8 cellular contexts compared by ENCODE assay signal in genomic region chr20:16035576-16035975, GRCh38.
"Had no signal": no experiment of that assay in that cellular context is flagged by ENCODE, and none has a peak within 500 bp of the region (broad histone marks: within the 10 kb centered on the region; RNA-seq: fewer than 3 reads in every experiment).

No MANE protein-coding gene starts in this region.

- FAIRE-seq: H1, H54, HTR-8/SVneo, K562 had no signal

- H3K4me3 ChIP-seq: GM23338, K562 had no signal

- H3K9me3 Mint-ChIP-seq: GM23338, H9 had no signal

- H3K4me3 Mint-ChIP-seq: GM23338, H9 had no signal

- DNase-seq: H9, HCEC 1CT, IMR-90 had no signal

- H3K27ac Mint-ChIP-seq: GM23338, H9 had no signal

- H3K4me2 ChIP-seq: GM23338 had no signal

- H2AFZ ChIP-seq: GM23338 had no signal

- ATAC-seq: GM23338, K562 had no signal
